1 cellular context compared by ENCODE assay signal in genomic region chr16:89395150-89396142, GRCh38.
TF ChIP-seq lines count a peak whose summit lies in the region.

No MANE protein-coding gene starts in this region.

TF ChIP-seq in HepG2, 621 proteins besides CTCF, POLR2A, EP300 and RAD21 (continued from another document and continues in another):
- TF ChIP-seq ZNF574 (CRISPR knock-in tag; IDR thresholded peaks at IDR 0.05) (peak; percentile 90), SRY (CRISPR knock-in tag; IDR thresholded peaks at IDR 0.05) (peak; percentile 51; the same call in 1 of the 2 replicates), ZBTB37 (CRISPR knock-in tag; IDR thresholded peaks at IDR 0.05) (no peak; the same call in 1 of the 2 replicates), CHD4 (IDR thresholded peaks at IDR 0.05; ENCODE audit: borderline replicate concordance, low read length) (no peak; the same call in 1 of the 2 replicates), ZNF337 (CRISPR knock-in tag; IDR thresholded peaks at IDR 0.05; ENCODE audit: borderline replicate concordance, low read depth) (peak; percentile 84; the same call in 1 of the 2 replicates), FIP1L1 (IDR thresholded peaks at IDR 0.05; ENCODE audit: borderline replicate concordance, insufficient read depth, low read depth, low read length) (no peak), REXO4 (CRISPR knock-in tag; IDR thresholded peaks at IDR 0.05; ENCODE audit: borderline replicate concordance) (no peak), ZNF710 (CRISPR knock-in tag; IDR thresholded peaks at IDR 0.05; ENCODE audit: borderline replicate concordance) (peak; percentile 91; the same call in 1 of the 2 replicates), ZNF362 (CRISPR knock-in tag; IDR thresholded peaks at IDR 0.05; ENCODE audit: borderline replicate concordance) (peak; percentile 74; the same call in 1 of the 2 replicates), YEATS2 (CRISPR knock-in tag; IDR thresholded peaks at IDR 0.05; ENCODE audit: borderline replicate concordance) (peak; percentile 90; the same call in 1 of the 2 replicates), ZSCAN20 (CRISPR knock-in tag; IDR thresholded peaks at IDR 0.05; ENCODE audit: borderline replicate concordance) (no peak), ZNF317 (CRISPR knock-in tag; IDR thresholded peaks at IDR 0.05) (peak; percentile 93), FOXP4 (CRISPR knock-in tag; IDR thresholded peaks at IDR 0.05) (peak; percentile 97), SIN3A (IDR thresholded peaks at IDR 0.05; ENCODE audit: borderline replicate concordance, low read depth, low read length) (peak; percentile 87), ZBTB40 (IDR thresholded peaks at IDR 0.05) (no peak), ZBTB40 (CRISPR knock-in tag; IDR thresholded peaks at IDR 0.05) (peak; percentile 89; the same call in 1 of the 2 replicates), KDM2A (CRISPR knock-in tag; IDR thresholded peaks at IDR 0.05; ENCODE audit: borderline replicate concordance, low read depth) (peak; percentile 97), ATF6 (CRISPR knock-in tag; conservative IDR thresholded peaks at IDR 0.05) (0 out of 2 replicates have a peak, but pooled peaks have one; percentile 64), TCF7 (IDR thresholded peaks at IDR 0.05; ENCODE audit: low read depth) (peak; percentile 98), ZNF326 (CRISPR knock-in tag; IDR thresholded peaks at IDR 0.05; ENCODE audit: borderline replicate concordance) (peak; percentile 66; the same call in 1 of the 2 replicates), TOPORS (CRISPR knock-in tag; IDR thresholded peaks at IDR 0.05) (peak; percentile 97; the same call in 1 of the 2 replicates), POLR2AphosphoS2 (IDR thresholded peaks at IDR 0.05; ENCODE audit: low read depth, low read length) (no peak), RFXANK (CRISPR knock-in tag; IDR thresholded peaks at IDR 0.05) (peak; percentile 94), ZNF775 (CRISPR knock-in tag; IDR thresholded peaks at IDR 0.05; ENCODE audit: borderline replicate concordance) (no peak; the same call in 1 of the 2 replicates), ZBTB21 (CRISPR knock-in tag; IDR thresholded peaks at IDR 0.05) (peak; percentile 85), U2AF1 (optimal IDR thresholded peaks at IDR 0.05; ENCODE audit: low read depth, low read length) (peak; percentile 53), RBM39 (IDR thresholded peaks at IDR 0.05; ENCODE audit: low read depth, low read length, poor library complexity, severe bottlenecking) (no peak), NR1H2 (CRISPR knock-in tag; IDR thresholded peaks at IDR 0.05; ENCODE audit: borderline replicate concordance, low read depth) (peak; percentile 57; the same call in 1 of the 2 replicates), ZSCAN5A (CRISPR knock-in tag; IDR thresholded peaks at IDR 0.05; ENCODE audit: borderline replicate concordance) (peak; percentile 86; the same call in 1 of the 2 replicates)
